ENCODE assay signal across 28 cellular contexts in the genomic region with DNA sequence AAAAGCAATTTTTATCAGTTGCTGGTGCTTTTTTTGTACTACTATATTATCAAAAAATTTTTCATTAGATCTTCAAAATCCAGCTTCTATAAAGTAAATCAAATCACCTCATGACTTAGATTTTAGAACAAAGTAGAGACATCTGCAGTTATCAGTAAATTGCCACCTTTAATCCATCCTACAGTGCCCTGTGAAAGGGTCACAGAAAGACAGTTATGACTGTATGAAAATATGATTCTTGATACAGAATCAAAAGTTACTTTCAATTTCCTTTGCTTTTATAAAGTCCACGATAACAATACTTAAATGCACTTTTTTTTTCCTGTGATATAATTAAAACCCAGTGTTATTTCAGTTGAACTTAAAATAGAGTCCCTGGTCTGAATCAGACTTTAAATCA.
DNase-seq lines count a peak whose midpoint lies in the region; ATAC-seq and TF ChIP-seq lines count a peak whose summit lies in the region.
"Had no signal": no experiment of that assay in that cellular context is flagged by ENCODE, and none has a peak within 500 bp of the region (broad histone marks: within the 10 kb centered on the region; RNA-seq: fewer than 3 reads in every experiment).

No MANE protein-coding gene starts in this region.

- ATAC-seq in GM19043 (IDR thresholded peaks at IDR 0.05; ENCODE audit: low read depth, unreplicated experiment) (peak; percentile 37), HG03575 (IDR thresholded peaks at IDR 0.05; ENCODE audit: extremely low read depth, insufficient number of reproducible peaks, low FRiP score, unreplicated experiment) (peak; percentile 44), HG02588 (IDR thresholded peaks at IDR 0.05; ENCODE audit: unreplicated experiment) (no peak)
- peak; percentile 82 for ATAC-seq in stimulated activated naive CD8-positive, alpha-beta T cell treated with anti-CD3 and anti-CD28 coated beads, Interleukin-15, amount 100 ng/mL, for 72 hours
- ATAC-seq: gastrocnemius medialis, lower lobe of right lung, SK-N-SH treated with all-trans-retinoic acid at 6 μM for 48 hours had no signal

- TF ChIP-seq CTCF in glutamatergic neuron (IDR thresholded peaks at IDR 0.05; ENCODE audit: partially characterized antibody, unreplicated experiment): no peak

- no peaks in the 10 kb centered on the region for H3K27me3 Mint-ChIP-seq in activated naive CD4-positive, alpha-beta T cell treated with anti-CD3 and anti-CD28 coated beads, Interleukin-2, amount 50 U/mL, for 24 hours
- H3K27me3 Mint-ChIP-seq in activated naive CD4-positive, alpha-beta T cell treated with anti-CD3 and anti-CD28 coated beads for 36 hours (ENCODE audit: low read depth): no peaks in the 10 kb centered on the region
- no peaks in the 10 kb centered on the region for H3K27me3 Mint-ChIP-seq in stimulated activated naive CD8-positive, alpha-beta T cell treated with anti-CD3 and anti-CD28 coated beads, Interleukin-15, amount 100 ng/mL, for 72 hours
- H3K27me3 Mint-ChIP-seq in glutamatergic neuron (ENCODE audit: unreplicated experiment): no peaks in the 10 kb centered on the region
- H3K27me3 Mint-ChIP-seq: CD8-positive, alpha-beta memory T cell; naive B cell had no signal

- peak overlapping the region; percentile 0 for H3K4me3 Mint-ChIP-seq in activated naive CD4-positive, alpha-beta T cell treated with anti-CD3 and anti-CD28 coated beads, Interleukin-2, amount 50 U/mL, for 24 hours
- no peak overlapping the region for H3K4me3 Mint-ChIP-seq in activated naive CD4-positive, alpha-beta T cell treated with anti-CD3 and anti-CD28 coated beads for 36 hours
- H3K4me3 Mint-ChIP-seq in stimulated activated naive CD8-positive, alpha-beta T cell treated with anti-CD3 and anti-CD28 coated beads, Interleukin-15, amount 100 ng/mL, for 72 hours: peak overlapping the region in 1 of 2 donors; percentile 42
- no peak overlapping the region for H3K4me3 Mint-ChIP-seq in glutamatergic neuron (ENCODE audit: unreplicated experiment)
- H3K4me3 Mint-ChIP-seq: activated T-helper 1 cell treated with anti-CD3 and anti-CD28 coated beads, Interleukin-12 subunit alpha, Interleukin-12 subunit beta, Interleukin-2, Interleukin-4 antibody, amounts not matched to agents 30 ng/mL and 10 ng/mL and 1 ng/mL, durations not matched to agents 14 hours and 24 hours and 36 hours; CD8-positive, alpha-beta memory T cell; naive B cell; T-helper 1 cell treated with Interleukin-12 subunit alpha and Interleukin-12 subunit beta and Interleukin-4 antibody, amounts not matched to agents 30 μg/mL and 1 μg/mL, for 36 hours had no signal

- peaks cover 13% of the 10 kb centered on the region for H3K36me3 Mint-ChIP-seq in activated naive CD4-positive, alpha-beta T cell treated with anti-CD3 and anti-CD28 coated beads, Interleukin-2, amount 50 U/mL, for 24 hours
- H3K36me3 Mint-ChIP-seq in activated naive CD4-positive, alpha-beta T cell treated with anti-CD3 and anti-CD28 coated beads for 36 hours (ENCODE audit: low read depth): peaks cover 27% of the 10 kb centered on the region
- H3K36me3 Mint-ChIP-seq in glutamatergic neuron (ENCODE audit: unreplicated experiment): no peaks in the 10 kb centered on the region

- H3K27ac Mint-ChIP-seq in activated naive CD4-positive, alpha-beta T cell treated with anti-CD3 and anti-CD28 coated beads, Interleukin-2, amount 50 U/mL, for 24 hours: peak overlapping the region; percentile 61
- no peak overlapping the region for H3K27ac Mint-ChIP-seq in activated naive CD4-positive, alpha-beta T cell treated with anti-CD3 and anti-CD28 coated beads for 36 hours
- no peak overlapping the region for H3K27ac Mint-ChIP-seq in stimulated activated naive CD8-positive, alpha-beta T cell treated with anti-CD3 and anti-CD28 coated beads, Interleukin-15, amount 100 ng/mL, for 72 hours
- no peak overlapping the region for H3K27ac Mint-ChIP-seq in glutamatergic neuron (ENCODE audit: unreplicated experiment)
- H3K27ac Mint-ChIP-seq: activated T-helper 1 cell treated with anti-CD3 and anti-CD28 coated beads, Interleukin-12 subunit alpha, Interleukin-12 subunit beta, Interleukin-2, Interleukin-4 antibody, amounts not matched to agents 30 ng/mL and 10 ng/mL and 1 ng/mL, durations not matched to agents 14 hours and 24 hours and 36 hours; T-helper 1 cell treated with Interleukin-12 subunit alpha and Interleukin-12 subunit beta and Interleukin-4 antibody, amounts not matched to agents 30 μg/mL and 1 μg/mL, for 36 hours had no signal

- intact Hi-C loops in activated naive CD4-positive, alpha-beta T cell treated with anti-CD3 and anti-CD28 coated beads for 36 hours (cut with micrococcal nuclease): loop anchor here (2.0 kb wide), 1 partner anchor 39 kb away; no protein-coding TSS in a partner anchor

- H3K9me3 Mint-ChIP-seq in activated naive CD4-positive, alpha-beta T cell treated with anti-CD3 and anti-CD28 coated beads, Interleukin-2, amount 50 U/mL, for 24 hours: no peaks in the 10 kb centered on the region
- no peaks in the 10 kb centered on the region for H3K9me3 Mint-ChIP-seq in activated naive CD4-positive, alpha-beta T cell treated with anti-CD3 and anti-CD28 coated beads for 36 hours
- H3K9me3 Mint-ChIP-seq in stimulated activated naive CD8-positive, alpha-beta T cell treated with anti-CD3 and anti-CD28 coated beads, Interleukin-15, amount 100 ng/mL, for 72 hours: no peaks in the 10 kb centered on the region
- peaks cover 3% of the 10 kb centered on the region for H3K9me3 Mint-ChIP-seq in glutamatergic neuron (ENCODE audit: unreplicated experiment)
- H3K9me3 Mint-ChIP-seq: activated T-helper 1 cell treated with anti-CD3 and anti-CD28 coated beads, Interleukin-12 subunit alpha, Interleukin-12 subunit beta, Interleukin-2, Interleukin-4 antibody, amounts not matched to agents 30 ng/mL and 10 ng/mL and 1 ng/mL, durations not matched to agents 14 hours and 24 hours and 36 hours; CD8-positive, alpha-beta memory T cell; naive B cell; T-helper 1 cell treated with Interleukin-12 subunit alpha and Interleukin-12 subunit beta and Interleukin-4 antibody, amounts not matched to agents 30 μg/mL and 1 μg/mL, for 36 hours had no signal

- CTCF ChIA-PET in activated naive CD4-positive, alpha-beta T cell treated with anti-CD3 and anti-CD28 coated beads for 36 hours (lab: Charles Lee): interaction anchor here (1.3 kb wide), 1 partner anchor 15 kb away, joined by 3 read pairs; no protein-coding TSS in a partner anchor

- no peak for DNase-seq in activated naive CD4-positive, alpha-beta T cell treated with anti-CD3 and anti-CD28 coated beads for 36 hours
- no peak for DNase-seq in stimulated activated naive CD8-positive, alpha-beta T cell treated with anti-CD3 and anti-CD28 coated beads, Interleukin-15, amount 100 ng/mL, for 72 hours
- DNase-seq in glutamatergic neuron: no peak
- DNase-seq: activated CD4-positive, alpha-beta T cell treated with anti-CD3 and anti-CD28 coated beads for 1 hour; activated CD8-positive, alpha-beta memory T cell treated with anti-CD3 and anti-CD28 coated beads for 24 hours; activated naive CD4-positive, alpha-beta T cell treated with anti-CD3 and anti-CD28 coated beads, Interleukin-2, amount 50 U/mL, for 16 hours; aorta; CD8-positive, alpha-beta memory T cell; DMS 273 treated with DMSO at 0.1 percent for 48 hours; gastrocnemius medialis; Kasumi-1; lower lobe of right lung; midbrain; naive B cell; NCI-H1417 treated with DMSO at 0.1 percent for 48 hours; NCI-H2029 treated with DMSO at 0.1 percent for 48 hours; NCI-H526; NK-92 treated with Interleukin-12 subunit alpha and Interleukin-12 subunit beta, amount 100 ng/mL, for 24 hours; small intestine; stimulated activated naive CD4-positive, alpha-beta T cell; uterus had no signal

- H3K4me1 Mint-ChIP-seq in activated naive CD4-positive, alpha-beta T cell treated with anti-CD3 and anti-CD28 coated beads, Interleukin-2, amount 50 U/mL, for 24 hours: peaks cover 20% of the 10 kb centered on the region
- peaks cover 20% of the 10 kb centered on the region for H3K4me1 Mint-ChIP-seq in activated naive CD4-positive, alpha-beta T cell treated with anti-CD3 and anti-CD28 coated beads for 36 hours (ENCODE audit: low read depth)
- H3K4me1 Mint-ChIP-seq in stimulated activated naive CD8-positive, alpha-beta T cell treated with anti-CD3 and anti-CD28 coated beads, Interleukin-15, amount 100 ng/mL, for 72 hours: peaks cover 23% of the 10 kb centered on the region
- no peaks in the 10 kb centered on the region for H3K4me1 Mint-ChIP-seq in glutamatergic neuron (ENCODE audit: low read depth, unreplicated experiment)
- H3K4me1 Mint-ChIP-seq: CD8-positive, alpha-beta memory T cell; naive B cell had no signal
